1 cellular context compared by ENCODE assay signal in the genomic region with DNA sequence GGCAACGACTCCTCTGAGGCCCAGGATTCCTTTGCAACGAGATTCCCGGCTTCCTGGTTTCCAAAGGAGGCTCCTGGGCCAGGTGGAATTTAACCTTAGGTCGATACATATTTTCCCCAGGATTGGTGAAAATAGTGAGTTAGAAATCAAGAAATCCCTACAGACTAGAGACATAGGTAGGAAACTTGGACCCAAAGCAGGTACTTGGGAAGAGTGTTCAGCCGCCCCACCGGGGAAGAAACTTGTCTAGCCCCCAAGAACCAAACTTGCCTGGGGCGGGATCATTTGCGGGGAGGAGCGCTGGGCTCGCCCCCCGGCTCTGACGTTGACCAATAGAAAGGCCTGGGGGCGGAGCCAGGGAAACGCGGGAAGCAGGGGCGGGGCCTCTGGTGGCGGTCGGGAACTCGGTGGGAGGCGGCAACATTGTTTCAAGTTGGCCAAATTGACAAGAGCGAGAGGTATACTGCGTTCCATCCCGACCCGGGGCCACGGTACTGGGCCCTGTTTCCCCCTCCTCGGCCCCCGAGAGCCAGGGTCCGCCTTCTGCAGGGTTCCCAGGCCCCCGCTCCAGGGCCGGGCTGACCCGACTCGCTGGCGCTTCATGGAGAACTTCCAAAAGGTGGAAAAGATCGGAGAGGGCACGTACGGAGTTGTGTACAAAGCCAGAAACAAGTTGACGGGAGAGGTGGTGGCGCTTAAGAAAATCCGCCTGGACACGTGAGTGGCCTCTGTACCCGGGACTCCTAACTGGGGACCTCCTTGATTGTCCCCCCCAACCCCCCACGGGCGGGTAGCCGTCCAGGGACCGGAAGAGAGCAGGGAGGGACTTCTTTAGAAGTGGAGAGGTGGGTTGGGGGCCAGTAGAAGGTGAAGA.
TF ChIP-seq lines count a peak whose summit lies in the region.

A gene (plus strand): TSS at position 423 of the 874 bp plus-strand sequence. CDS start 179 bp downstream, at position 602.

TF ChIP-seq in HepG2, 621 proteins besides CTCF, POLR2A, EP300 and RAD21 (continued from another document and continues in another):
- TF ChIP-seq, protein P1, sequence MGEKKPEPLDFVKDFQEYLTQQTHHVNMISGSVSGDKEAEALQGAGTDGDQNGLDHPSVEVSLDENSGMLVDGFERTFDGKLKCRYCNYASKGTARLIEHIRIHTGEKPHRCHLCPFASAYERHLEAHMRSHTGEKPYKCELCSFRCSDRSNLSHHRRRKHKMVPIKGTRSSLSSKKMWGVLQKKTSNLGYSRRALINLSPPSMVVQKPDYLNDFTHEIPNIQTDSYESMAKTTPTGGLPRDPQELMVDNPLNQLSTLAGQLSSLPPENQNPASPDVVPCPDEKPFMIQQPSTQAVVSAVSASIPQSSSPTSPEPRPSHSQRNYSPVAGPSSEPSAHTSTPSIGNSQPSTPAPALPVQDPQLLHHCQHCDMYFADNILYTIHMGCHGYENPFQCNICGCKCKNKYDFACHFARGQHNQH (CRISPR knock-in tag; IDR thresholded peaks at IDR 0.05): peak; percentile 20; the same call in 1 of the 2 replicates
- TF ChIP-seq SP1 (IDR thresholded peaks at IDR 0.05) (no peak), SP1 (CRISPR knock-in tag; IDR thresholded peaks at IDR 0.05) (peak; percentile 88), NFYB (CRISPR knock-in tag; IDR thresholded peaks at IDR 0.05) (peak; percentile 86), SP140L (CRISPR knock-in tag; IDR thresholded peaks at IDR 0.05; ENCODE audit: borderline replicate concordance) (no peak), ZNF883 (CRISPR knock-in tag; IDR thresholded peaks at IDR 0.05; ENCODE audit: not compliant biosample characterization) (peak; percentile 42), ZNF605 (CRISPR knock-in tag; IDR thresholded peaks at IDR 0.05) (peak; percentile 62; the same call in 1 of the 2 replicates), GATAD1 (CRISPR knock-in tag; IDR thresholded peaks at IDR 0.05) (0 out of 2 replicates have a peak, but pooled peaks have one; percentile 29), SNRNP70 (IDR thresholded peaks at IDR 0.05; ENCODE audit: low read depth, low read length) (no peak), TOE1 (CRISPR knock-in tag; IDR thresholded peaks at IDR 0.05) (0 out of 2 replicates have a peak, but pooled peaks have one; percentile 31), KMT2B (CRISPR knock-in tag; IDR thresholded peaks at IDR 0.05) (peak; percentile 52), ZNF775 (CRISPR knock-in tag; IDR thresholded peaks at IDR 0.05; ENCODE audit: borderline replicate concordance) (no peak), RELA (CRISPR knock-in tag; IDR thresholded peaks at IDR 0.05) (no peak), SOX6 (IDR thresholded peaks at IDR 0.05) (no peak), SOX6 (CRISPR knock-in tag; IDR thresholded peaks at IDR 0.05) (peak; percentile 33; the same call in 1 of the 2 replicates), ZNF776 (CRISPR knock-in tag; IDR thresholded peaks at IDR 0.05) (no peak), CHD4 (IDR thresholded peaks at IDR 0.05; ENCODE audit: borderline replicate concordance, low read length) (0 out of 2 replicates have a peak, but pooled peaks have one; percentile 32), MEIS1 (CRISPR knock-in tag; IDR thresholded peaks at IDR 0.05; ENCODE audit: borderline replicate concordance) (peak; percentile 75; the same call in 1 of the 2 replicates), TAF1 (CRISPR knock-in tag; IDR thresholded peaks at IDR 0.05) (peak; percentile 65; the same call in 1 of the 2 replicates), CREM (IDR thresholded peaks at IDR 0.05) (peak; percentile 62; the same call in 1 of the 2 replicates), CREM (CRISPR knock-in tag; IDR thresholded peaks at IDR 0.05) (no peak), ZNF570 (CRISPR knock-in tag; IDR thresholded peaks at IDR 0.05; ENCODE audit: borderline replicate concordance) (0 out of 2 replicates have a peak, but pooled peaks have one; percentile 52), SP5 (CRISPR knock-in tag; IDR thresholded peaks at IDR 0.05; ENCODE audit: borderline replicate concordance, low read depth) (peak; percentile 49; the same call in 1 of the 2 replicates), CREB1 (IDR thresholded peaks at IDR 0.05) (peak; percentile 58), CREB1 (CRISPR knock-in tag; IDR thresholded peaks at IDR 0.05) (peak; percentile 89), TARDBP (CRISPR knock-in tag; IDR thresholded peaks at IDR 0.05) (peak; percentile 32; the same call in 1 of the 2 replicates), ZNF10 (CRISPR knock-in tag; IDR thresholded peaks at IDR 0.05; ENCODE audit: borderline replicate concordance, low read depth) (no peak), YEATS4 (CRISPR knock-in tag; IDR thresholded peaks at IDR 0.05; ENCODE audit: borderline replicate concordance) (0 out of 2 replicates have a peak, but pooled peaks have one; percentile 30), KDM5B (CRISPR knock-in tag; IDR thresholded peaks at IDR 0.05; ENCODE audit: borderline replicate concordance) (peak; percentile 54; the same call in 1 of the 2 replicates), NFYC (CRISPR knock-in tag; IDR thresholded peaks at IDR 0.05) (peak; percentile 80), SAP130 (CRISPR knock-in tag; IDR thresholded peaks at IDR 0.05; ENCODE audit: low read depth) (peak; percentile 84), SRSF1 (optimal IDR thresholded peaks at IDR 0.05; ENCODE audit: low read depth, low read length) (peak; percentile 67)
- TF ChIP-seq, protein P2, sequence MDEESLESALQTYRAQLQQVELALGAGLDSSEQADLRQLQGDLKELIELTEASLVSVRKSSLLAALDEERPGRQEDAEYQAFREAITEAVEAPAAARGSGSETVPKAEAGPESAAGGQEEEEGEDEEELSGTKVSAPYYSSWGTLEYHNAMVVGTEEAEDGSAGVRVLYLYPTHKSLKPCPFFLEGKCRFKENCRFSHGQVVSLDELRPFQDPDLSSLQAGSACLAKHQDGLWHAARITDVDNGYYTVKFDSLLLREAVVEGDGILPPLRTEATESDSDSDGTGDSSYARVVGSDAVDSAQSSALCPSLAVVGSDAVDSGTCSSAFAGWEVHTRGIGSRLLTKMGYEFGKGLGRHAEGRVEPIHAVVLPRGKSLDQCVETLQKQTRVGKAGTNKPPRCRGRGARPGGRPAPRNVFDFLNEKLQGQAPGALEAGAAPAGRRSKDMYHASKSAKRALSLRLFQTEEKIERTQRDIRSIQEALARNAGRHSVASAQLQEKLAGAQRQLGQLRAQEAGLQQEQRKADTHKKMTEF (CRISPR knock-in tag; IDR thresholded peaks at IDR 0.05): peak; percentile 42; the same call in 1 of the 2 replicates
- TF ChIP-seq, protein P3, sequence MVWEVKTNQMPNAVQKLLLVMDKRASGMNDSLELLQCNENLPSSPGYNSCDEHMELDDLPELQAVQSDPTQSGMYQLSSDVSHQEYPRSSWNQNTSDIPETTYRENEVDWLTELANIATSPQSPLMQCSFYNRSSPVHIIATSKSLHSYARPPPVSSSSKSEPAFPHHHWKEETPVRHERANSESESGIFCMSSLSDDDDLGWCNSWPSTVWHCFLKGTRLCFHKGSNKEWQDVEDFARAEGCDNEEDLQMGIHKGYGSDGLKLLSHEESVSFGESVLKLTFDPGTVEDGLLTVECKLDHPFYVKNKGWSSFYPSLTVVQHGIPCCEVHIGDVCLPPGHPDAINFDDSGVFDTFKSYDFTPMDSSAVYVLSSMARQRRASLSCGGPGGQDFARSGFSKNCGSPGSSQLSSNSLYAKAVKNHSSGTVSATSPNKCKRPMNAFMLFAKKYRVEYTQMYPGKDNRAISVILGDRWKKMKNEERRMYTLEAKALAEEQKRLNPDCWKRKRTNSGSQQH (CRISPR knock-in tag; IDR thresholded peaks at IDR 0.05; ENCODE audit: low read depth): peak; percentile 17; the same call in 1 of the 2 replicates
- TF ChIP-seq, protein P4, sequence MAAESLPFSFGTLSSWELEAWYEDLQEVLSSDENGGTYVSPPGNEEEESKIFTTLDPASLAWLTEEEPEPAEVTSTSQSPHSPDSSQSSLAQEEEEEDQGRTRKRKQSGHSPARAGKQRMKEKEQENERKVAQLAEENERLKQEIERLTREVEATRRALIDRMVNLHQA (CRISPR knock-in tag; IDR thresholded peaks at IDR 0.05): no peak
- TF ChIP-seq, protein P5, sequence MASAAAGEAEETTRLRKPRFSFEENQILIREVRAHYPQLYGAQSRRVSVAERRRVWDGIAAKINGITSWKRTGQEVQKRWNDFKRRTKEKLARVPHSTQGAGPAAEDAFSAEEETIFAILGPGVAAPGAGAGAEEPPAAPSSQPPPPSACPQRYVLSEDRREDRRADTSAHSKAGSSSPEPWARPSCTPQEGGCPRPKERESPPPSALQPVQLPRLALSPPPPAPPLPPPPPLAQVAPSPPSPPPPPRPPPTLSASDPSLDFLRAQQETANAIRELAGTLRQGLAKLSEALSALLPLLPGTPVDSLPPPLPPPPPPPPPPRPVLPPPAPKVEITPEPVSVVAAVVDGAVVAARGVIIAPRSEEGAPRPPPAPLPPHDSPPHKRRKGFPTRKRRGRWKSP (CRISPR knock-in tag; IDR thresholded peaks at IDR 0.05): peak; percentile 56; the same call in 1 of the 2 replicates
- TF ChIP-seq, protein P6, sequence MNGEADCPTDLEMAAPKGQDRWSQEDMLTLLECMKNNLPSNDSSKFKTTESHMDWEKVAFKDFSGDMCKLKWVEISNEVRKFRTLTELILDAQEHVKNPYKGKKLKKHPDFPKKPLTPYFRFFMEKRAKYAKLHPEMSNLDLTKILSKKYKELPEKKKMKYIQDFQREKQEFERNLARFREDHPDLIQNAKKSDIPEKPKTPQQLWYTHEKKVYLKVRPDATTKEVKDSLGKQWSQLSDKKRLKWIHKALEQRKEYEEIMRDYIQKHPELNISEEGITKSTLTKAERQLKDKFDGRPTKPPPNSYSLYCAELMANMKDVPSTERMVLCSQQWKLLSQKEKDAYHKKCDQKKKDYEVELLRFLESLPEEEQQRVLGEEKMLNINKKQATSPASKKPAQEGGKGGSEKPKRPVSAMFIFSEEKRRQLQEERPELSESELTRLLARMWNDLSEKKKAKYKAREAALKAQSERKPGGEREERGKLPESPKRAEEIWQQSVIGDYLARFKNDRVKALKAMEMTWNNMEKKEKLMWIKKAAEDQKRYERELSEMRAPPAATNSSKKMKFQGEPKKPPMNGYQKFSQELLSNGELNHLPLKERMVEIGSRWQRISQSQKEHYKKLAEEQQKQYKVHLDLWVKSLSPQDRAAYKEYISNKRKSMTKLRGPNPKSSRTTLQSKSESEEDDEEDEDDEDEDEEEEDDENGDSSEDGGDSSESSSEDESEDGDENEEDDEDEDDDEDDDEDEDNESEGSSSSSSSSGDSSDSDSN (CRISPR knock-in tag; IDR thresholded peaks at IDR 0.05): 0 out of 2 replicates have a peak, but pooled peaks have one; percentile 20
- TF ChIP-seq, protein P7, sequence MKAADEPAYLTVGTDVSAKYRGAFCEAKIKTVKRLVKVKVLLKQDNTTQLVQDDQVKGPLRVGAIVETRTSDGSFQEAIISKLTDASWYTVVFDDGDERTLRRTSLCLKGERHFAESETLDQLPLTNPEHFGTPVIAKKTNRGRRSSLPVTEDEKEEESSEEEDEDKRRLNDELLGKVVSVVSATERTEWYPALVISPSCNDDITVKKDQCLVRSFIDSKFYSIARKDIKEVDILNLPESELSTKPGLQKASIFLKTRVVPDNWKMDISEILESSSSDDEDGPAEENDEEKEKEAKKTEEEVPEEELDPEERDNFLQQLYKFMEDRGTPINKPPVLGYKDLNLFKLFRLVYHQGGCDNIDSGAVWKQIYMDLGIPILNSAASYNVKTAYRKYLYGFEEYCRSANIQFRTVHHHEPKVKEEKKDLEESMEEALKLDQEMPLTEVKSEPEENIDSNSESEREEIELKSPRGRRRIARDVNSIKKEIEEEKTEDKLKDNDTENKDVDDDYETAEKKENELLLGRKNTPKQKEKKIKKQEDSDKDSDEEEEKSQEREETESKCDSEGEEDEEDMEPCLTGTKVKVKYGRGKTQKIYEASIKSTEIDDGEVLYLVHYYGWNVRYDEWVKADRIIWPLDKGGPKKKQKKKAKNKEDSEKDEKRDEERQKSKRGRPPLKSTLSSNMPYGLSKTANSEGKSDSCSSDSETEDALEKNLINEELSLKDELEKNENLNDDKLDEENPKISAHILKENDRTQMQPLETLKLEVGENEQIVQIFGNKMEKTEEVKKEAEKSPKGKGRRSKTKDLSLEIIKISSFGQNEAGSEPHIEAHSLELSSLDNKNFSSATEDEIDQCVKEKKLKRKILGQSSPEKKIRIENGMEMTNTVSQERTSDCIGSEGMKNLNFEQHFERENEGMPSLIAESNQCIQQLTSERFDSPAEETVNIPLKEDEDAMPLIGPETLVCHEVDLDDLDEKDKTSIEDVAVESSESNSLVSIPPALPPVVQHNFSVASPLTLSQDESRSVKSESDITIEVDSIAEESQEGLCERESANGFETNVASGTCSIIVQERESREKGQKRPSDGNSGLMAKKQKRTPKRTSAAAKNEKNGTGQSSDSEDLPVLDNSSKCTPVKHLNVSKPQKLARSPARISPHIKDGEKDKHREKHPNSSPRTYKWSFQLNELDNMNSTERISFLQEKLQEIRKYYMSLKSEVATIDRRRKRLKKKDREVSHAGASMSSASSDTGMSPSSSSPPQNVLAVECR (CRISPR knock-in tag; IDR thresholded peaks at IDR 0.05; ENCODE audit: borderline replicate concordance): peak; percentile 82
- TF ChIP-seq, protein P8, sequence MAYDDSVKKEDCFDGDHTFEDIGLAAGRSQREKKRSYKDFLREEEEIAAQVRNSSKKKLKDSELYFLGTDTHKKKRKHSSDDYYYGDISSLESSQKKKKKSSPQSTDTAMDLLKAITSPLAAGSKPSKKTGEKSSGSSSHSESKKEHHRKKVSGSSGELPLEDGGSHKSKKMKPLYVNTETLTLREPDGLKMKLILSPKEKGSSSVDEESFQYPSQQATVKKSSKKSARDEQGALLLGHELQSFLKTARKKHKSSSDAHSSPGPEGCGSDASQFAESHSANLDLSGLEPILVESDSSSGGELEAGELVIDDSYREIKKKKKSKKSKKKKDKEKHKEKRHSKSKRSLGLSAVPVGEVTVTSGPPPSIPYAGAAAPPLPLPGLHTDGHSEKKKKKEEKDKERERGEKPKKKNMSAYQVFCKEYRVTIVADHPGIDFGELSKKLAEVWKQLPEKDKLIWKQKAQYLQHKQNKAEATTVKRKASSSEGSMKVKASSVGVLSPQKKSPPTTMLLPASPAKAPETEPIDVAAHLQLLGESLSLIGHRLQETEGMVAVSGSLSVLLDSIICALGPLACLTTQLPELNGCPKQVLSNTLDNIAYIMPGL (CRISPR knock-in tag; IDR thresholded peaks at IDR 0.05; ENCODE audit: borderline replicate concordance in 1 of 2, low read depth in 1 of 2): peak in 1 of 2 experiments; percentile 62; a peak in 2 of 4 replicates
- TF ChIP-seq, protein P9, sequence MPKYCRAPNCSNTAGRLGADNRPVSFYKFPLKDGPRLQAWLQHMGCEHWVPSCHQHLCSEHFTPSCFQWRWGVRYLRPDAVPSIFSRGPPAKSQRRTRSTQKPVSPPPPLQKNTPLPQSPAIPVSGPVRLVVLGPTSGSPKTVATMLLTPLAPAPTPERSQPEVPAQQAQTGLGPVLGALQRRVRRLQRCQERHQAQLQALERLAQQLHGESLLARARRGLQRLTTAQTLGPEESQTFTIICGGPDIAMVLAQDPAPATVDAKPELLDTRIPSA (CRISPR knock-in tag; IDR thresholded peaks at IDR 0.05; ENCODE audit: borderline replicate concordance): no peak
- TF ChIP-seq, protein P10, sequence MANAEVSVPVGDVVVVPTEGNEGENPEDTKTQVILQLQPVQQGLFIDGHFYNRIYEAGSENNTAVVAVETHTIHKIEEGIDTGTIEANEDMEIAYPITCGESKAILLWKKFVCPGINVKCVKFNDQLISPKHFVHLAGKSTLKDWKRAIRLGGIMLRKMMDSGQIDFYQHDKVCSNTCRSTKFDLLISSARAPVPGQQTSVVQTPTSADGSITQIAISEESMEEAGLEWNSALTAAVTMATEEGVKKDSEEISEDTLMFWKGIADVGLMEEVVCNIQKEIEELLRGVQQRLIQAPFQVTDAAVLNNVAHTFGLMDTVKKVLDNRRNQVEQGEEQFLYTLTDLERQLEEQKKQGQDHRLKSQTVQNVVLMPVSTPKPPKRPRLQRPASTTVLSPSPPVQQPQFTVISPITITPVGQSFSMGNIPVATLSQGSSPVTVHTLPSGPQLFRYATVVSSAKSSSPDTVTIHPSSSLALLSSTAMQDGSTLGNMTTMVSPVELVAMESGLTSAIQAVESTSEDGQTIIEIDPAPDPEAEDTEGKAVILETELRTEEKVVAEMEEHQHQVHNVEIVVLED (CRISPR knock-in tag; IDR thresholded peaks at IDR 0.05; ENCODE audit: borderline replicate concordance): peak; percentile 24; the same call in 1 of the 2 replicates
